ENCODE assay signal across 18 cellular contexts in the genomic region with DNA sequence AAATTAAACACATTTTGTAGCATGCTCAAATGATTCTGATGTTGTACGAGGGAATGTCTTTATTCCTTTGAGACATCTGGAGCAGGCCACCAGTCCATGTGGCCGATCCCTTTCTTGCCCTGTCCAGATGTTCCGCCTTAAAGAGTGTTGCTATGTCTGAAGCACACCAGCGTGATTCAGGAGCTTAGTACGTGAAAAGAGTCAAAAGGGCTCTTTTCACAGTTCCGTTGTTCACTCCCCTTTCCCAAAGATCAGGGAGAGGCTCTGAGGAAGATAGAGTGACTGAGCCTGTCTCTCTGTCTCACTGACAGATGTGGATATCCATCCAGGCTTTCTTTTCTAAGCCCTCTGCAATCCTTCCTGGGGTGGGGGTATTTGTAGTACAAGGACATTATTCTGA.
DNase-seq lines count a peak whose midpoint lies in the region; ATAC-seq and TF ChIP-seq lines count a peak whose summit lies in the region.
"Had no signal": no experiment of that assay in that cellular context is flagged by ENCODE, and none has a peak within 500 bp of the region (broad histone marks: within the 10 kb centered on the region; RNA-seq: fewer than 3 reads in every experiment).

No MANE protein-coding gene starts in this region.

- H3K27ac ChIP-seq in ACC112 (ENCODE audit: low read depth, low read length): peak overlapping the region; percentile 86; the same call in 1 of the 2 replicates
- no peak overlapping the region for H3K27ac ChIP-seq in GM23338 (ENCODE audit: low read depth)
- H3K27ac ChIP-seq in mesendoderm (ENCODE audit: low read depth, low read length): no peak overlapping the region
- H3K27ac ChIP-seq in gastroesophageal sphincter: no peak overlapping the region
- H3K27ac ChIP-seq: colonic mucosa, transverse colon had no signal

- DNase-seq in GM23338 (ENCODE audit: low spot score) (no peak), chondrocyte (ENCODE audit: low spot score) (no peak), mesendoderm (peak; percentile 22), NCI-H1930 (lab: John Stamatoyannopoulos, UW) (no peak), cerebellar nuclear complex (lab: John Stamatoyannopoulos, UW) (no peak)
- DNase-seq: activated gamma-delta T cell treated with Interleukin-2 at 50 U/mL for 16 hours; anterior cingulate cortex; CD4-positive, alpha-beta memory T cell; colonic mucosa; DMS79; immature natural killer cell; NCI-H187; stimulated activated naive CD4-positive, alpha-beta T cell treated with Interleukin-2 at 50 U/mL for 16 hours; transverse colon had no signal

- no peak for ATAC-seq in GM23338
- no peak for ATAC-seq in gastroesophageal sphincter
- ATAC-seq in GM18909 (IDR thresholded peaks at IDR 0.05; ENCODE audit: poor library complexity, unreplicated experiment): no peak
- ATAC-seq: A549 had no signal

- peak overlapping the region; percentile 43 for H3K4ac ChIP-seq in mesendoderm (ENCODE audit: low read depth, low read length)

- no peaks in the 10 kb centered on the region for H3F3A ChIP-seq in GM23338 (replicated peaks; ENCODE audit: low read depth)

- peak overlapping the region; percentile 12 for H3K56ac ChIP-seq in mesendoderm (ENCODE audit: low read length)

- peaks cover 18% of the 10 kb centered on the region for H3K9me2 ChIP-seq in GM23338 (ENCODE audit: insufficient read depth)

- H3K36me3 ChIP-seq in ACC112 (ENCODE audit: insufficient read depth, low read length) (no peaks in the 10 kb centered on the region), GM23338 (ENCODE audit: insufficient read depth) (no peaks in the 10 kb centered on the region), mesendoderm (ENCODE audit: control insufficient read depth, insufficient read depth, low read length) (no peaks in the 10 kb centered on the region), gastroesophageal sphincter (no peaks in the 10 kb centered on the region)
- H3K36me3 ChIP-seq: colonic mucosa, transverse colon had no signal

- H2AK5ac ChIP-seq in mesendoderm (ENCODE audit: low read length): no peak overlapping the region

- H3K79me1 ChIP-seq in mesendoderm (ENCODE audit: low read length): no peaks in the 10 kb centered on the region

- H3K4me1 Mint-ChIP-seq in GM23338 (peaks cover 11% of the 10 kb centered on the region), chondrocyte (ENCODE audit: low read depth) (peaks cover 34% of the 10 kb centered on the region)
- H3K4me1 Mint-ChIP-seq: CD4-positive, alpha-beta memory T cell; immature natural killer cell had no signal

- no peak overlapping the region for H2BK5ac ChIP-seq in mesendoderm (ENCODE audit: low read length)

- no peak for TF ChIP-seq CTCF in GM23338 (conservative IDR thresholded peaks at IDR 0.05; ENCODE audit: low read depth in 2 of 2)
- TF ChIP-seq CTCF in chondrocyte (IDR thresholded peaks at IDR 0.05): no peak
- TF ChIP-seq CTCF in gastroesophageal sphincter (IDR thresholded peaks at IDR 0.05): no peak

- no peak for TF ChIP-seq POLR2A in gastroesophageal sphincter (IDR thresholded peaks at IDR 0.05)

- H3K9me3 ChIP-seq in gastroesophageal sphincter: no peaks in the 10 kb centered on the region
- H3K9me3 ChIP-seq: A549, colonic mucosa, transverse colon had no signal

- H3K27me3 Mint-ChIP-seq in GM23338 (ENCODE audit: insufficient read depth, low read depth, poor library complexity): no peaks in the 10 kb centered on the region
- H3K27me3 Mint-ChIP-seq in chondrocyte (ENCODE audit: low read depth): no peaks in the 10 kb centered on the region
- H3K27me3 Mint-ChIP-seq: CD4-positive, alpha-beta memory T cell had no signal

- H3K18ac ChIP-seq in mesendoderm (ENCODE audit: low read length): peak overlapping the region; percentile 5

- H3K4me2 ChIP-seq in GM23338: no peak overlapping the region
- no peak overlapping the region for H3K4me2 ChIP-seq in mesendoderm (ENCODE audit: low read length)
- H3K4me2 ChIP-seq: A549 had no signal

- H3K9me3 Mint-ChIP-seq in GM23338 (no peaks in the 10 kb centered on the region), chondrocyte (ENCODE audit: low read depth) (peaks cover 8% of the 10 kb centered on the region)

- H3K27me3 ChIP-seq in ACC112 (ENCODE audit: insufficient read depth, low read length): no peaks in the 10 kb centered on the region
- H3K27me3 ChIP-seq in GM23338 (ENCODE audit: insufficient read depth): no peaks in the 10 kb centered on the region
- no peaks in the 10 kb centered on the region for H3K27me3 ChIP-seq in mesendoderm (ENCODE audit: insufficient read depth, low read length, poor library complexity)
- H3K27me3 ChIP-seq in gastroesophageal sphincter: no peaks in the 10 kb centered on the region
- H3K27me3 ChIP-seq: colonic mucosa, transverse colon had no signal

- no CpG with 5 or more reads among the region's 6 CpGs for WGBS in mesendoderm (ENCODE audit: extremely low coverage, insufficient coverage, low lambda C conversion rate)
- WGBS in gastroesophageal sphincter (ENCODE audit: low coverage in 1 of 2), 2 donors: 50 to 70% methylated on average over 1 to 6 of the region's 6 CpGs

- H4K5ac ChIP-seq in mesendoderm (ENCODE audit: low read length): no peak overlapping the region

- H3K79me2 ChIP-seq in ACC112 (ENCODE audit: control insufficient read depth, insufficient read depth, low read length, unreplicated experiment): no peaks in the 10 kb centered on the region
- no peaks in the 10 kb centered on the region for H3K79me2 ChIP-seq in GM23338 (replicated peaks; ENCODE audit: insufficient read depth)
- no peaks in the 10 kb centered on the region for H3K79me2 ChIP-seq in mesendoderm (ENCODE audit: control insufficient read depth, insufficient read depth, low read length)

- H3K4me3 ChIP-seq in ACC112 (ENCODE audit: low read depth, low read length) (no peak overlapping the region), GM23338 (no peak overlapping the region), mesendoderm (ENCODE audit: low read length) (no peak overlapping the region), gastroesophageal sphincter (no peak overlapping the region)
- H3K4me3 ChIP-seq: A549, colonic mucosa, transverse colon had no signal

- no peaks in the 10 kb centered on the region for H3K36me3 Mint-ChIP-seq in GM23338 (ENCODE audit: low read depth)
- H3K36me3 Mint-ChIP-seq in chondrocyte (ENCODE audit: low read depth): peaks cover 3% of the 10 kb centered on the region
- H3K36me3 Mint-ChIP-seq: CD4-positive, alpha-beta memory T cell; immature natural killer cell had no signal

- H2BK120ac ChIP-seq in mesendoderm (ENCODE audit: low read depth, low read length): no peak overlapping the region

- H2AFZ ChIP-seq in ACC112 (ENCODE audit: low read length, unreplicated experiment): no peak overlapping the region
- peak overlapping the region; percentile 60; the same call in 1 of the 2 replicates for H2AFZ ChIP-seq in GM23338

- H3K4me3 Mint-ChIP-seq in GM23338 (no peak overlapping the region), chondrocyte (ENCODE audit: unreplicated experiment) (no peak overlapping the region)
- H3K4me3 Mint-ChIP-seq: CD4-positive, alpha-beta memory T cell; immature natural killer cell had no signal

- H4K20me1 ChIP-seq in GM23338 (replicated peaks; ENCODE audit: insufficient read depth): no peaks in the 10 kb centered on the region

- H3K9ac ChIP-seq in mesendoderm (ENCODE audit: low read length): no peak overlapping the region

- H3K4me1 ChIP-seq in ACC112 (ENCODE audit: control insufficient read depth, insufficient read depth, low read length, unreplicated experiment): peaks cover 11% of the 10 kb centered on the region
- 0 out of 2 replicates have a peak, but pooled peaks cover 8% of the 10 kb centered on the region for H3K4me1 ChIP-seq in GM23338 (ENCODE audit: insufficient read depth)
- H3K4me1 ChIP-seq in mesendoderm (ENCODE audit: control insufficient read depth, low read depth, low read length): no peaks in the 10 kb centered on the region
- no peaks in the 10 kb centered on the region for H3K4me1 ChIP-seq in gastroesophageal sphincter
- H3K4me1 ChIP-seq: A549, colonic mucosa, transverse colon had no signal

- no peak overlapping the region for H3K27ac Mint-ChIP-seq in GM23338
- peak overlapping the region; percentile 29 for H3K27ac Mint-ChIP-seq in chondrocyte (ENCODE audit: unreplicated experiment)
- H3K27ac Mint-ChIP-seq: CD4-positive, alpha-beta memory T cell; immature natural killer cell had no signal

- TF ChIP-seq EP300 in gastroesophageal sphincter (IDR thresholded peaks at IDR 0.05): no peak

- no peak overlapping the region for H4K8ac ChIP-seq in mesendoderm (ENCODE audit: low read depth, low read length)

- no peak overlapping the region for H2BK15ac ChIP-seq in mesendoderm (replicated peaks; ENCODE audit: low read depth)

- no peak overlapping the region for H3K23ac ChIP-seq in mesendoderm (ENCODE audit: low read length)

TF ChIP-seq in GM23338, 12 proteins besides CTCF, POLR2A, EP300 and RAD21 (continues in another document):
- TF ChIP-seq ZNF114 (CRISPR knock-in tag; IDR thresholded peaks at IDR 0.05) (no peak), REST (IDR thresholded peaks at IDR 0.05; ENCODE audit: unreplicated experiment) (no peak), EZH2phosphoT487 (IDR thresholded peaks at IDR 0.05; ENCODE audit: unreplicated experiment) (no peak), ZNF331 (CRISPR knock-in tag; IDR thresholded peaks at IDR 0.05; ENCODE audit: low read depth) (no peak), JUNB (IDR thresholded peaks at IDR 0.05; ENCODE audit: unreplicated experiment) (no peak)
